Comparison of ENCODE assay signal across 23 cellular contexts in genomic region chr2:181334158-181334826, GRCh38.
DNase-seq lines count a peak whose midpoint lies in the region; ATAC-seq, FAIRE-seq and TF ChIP-seq lines count a peak whose summit lies in the region.
"Had no signal": no experiment of that assay in that cellular context is flagged by ENCODE, and none has a peak within 500 bp of the region (broad histone marks: within the 10 kb centered on the region; RNA-seq: fewer than 3 reads in every experiment).

No MANE protein-coding gene starts in this region.

- no peak overlapping the region for H3K27ac Mint-ChIP-seq in activated CD4-positive, alpha-beta T cell treated with anti-CD3 and anti-CD28 coated beads for 36 hours
- H3K27ac Mint-ChIP-seq: activated naive CD8-positive, alpha-beta T cell had no signal

- SMC1A ChIA-PET in GM12878 (lab: Charles Lee; ENCODE audit: uncharacterized antibody, unreplicated experiment), result interaction anchor here (0.9 to 2.7 kb wide), 7 partner anchors 10 to 41 kb away, joined by 3 to 18 read pairs (median 5); no protein-coding TSS in a partner anchor

- no peaks in the 10 kb centered on the region for H3K36me3 ChIP-seq in GM12878 (ENCODE audit: control insufficient read depth in 2 of 2, insufficient read depth in 2 of 2, low read length in 1 of 2)
- H3K36me3 ChIP-seq: BLaER1 treated with 17β-estradiol and CSF1 and Interleukin-3, amounts not matched to agents 10 nM and 100 nM; right lobe of liver; WERI-Rb-1 had no signal

- POLR2A ChIA-PET in activated CD4-positive, alpha-beta T cell treated with anti-CD3 and anti-CD28 coated beads for 36 hours (lab: Charles Lee), result no interaction called here
- POLR2A ChIA-PET in GM12878 (lab: Charles Lee), result no interaction called here

- peaks cover 11% of the 10 kb centered on the region for H3K4me1 Mint-ChIP-seq in activated CD4-positive, alpha-beta T cell treated with anti-CD3 and anti-CD28 coated beads for 36 hours

- H3K36me3 Mint-ChIP-seq in activated CD4-positive, alpha-beta T cell treated with anti-CD3 and anti-CD28 coated beads for 36 hours (ENCODE audit: low read depth), result no peaks in the 10 kb centered on the region

- no peak overlapping the region for H3K9ac ChIP-seq in GM12878 (ENCODE audit: control insufficient read depth, insufficient read depth, low read length)
- H3K9ac ChIP-seq: BLaER1 treated with 17β-estradiol and CSF1 and Interleukin-3, amounts not matched to agents 10 nM and 100 nM had no signal

- H3K79me2 ChIP-seq in GM12878 (ENCODE audit: control insufficient read depth, insufficient read depth, low read length), result no peaks in the 10 kb centered on the region

- TF ChIP-seq RAD21 in GM12878 (IDR thresholded peaks at IDR 0.05; ENCODE audit: insufficient read depth, low read depth, low read length), result no peak

- ATAC-seq in activated CD4-positive, alpha-beta T cell treated with anti-CD3 and anti-CD28 coated beads for 36 hours, result peak; percentile 81
- peak; percentile 61 for ATAC-seq in GM18870 (IDR thresholded peaks at IDR 0.05; ENCODE audit: unreplicated experiment)
- peak; percentile 64 for ATAC-seq in HG03280 (IDR thresholded peaks at IDR 0.05; ENCODE audit: unreplicated experiment)
- peak; percentile 83 for ATAC-seq in GM12878
- ATAC-seq in sciatic nerve, result no peak
- ATAC-seq: esophagus mucosa, right lobe of liver had no signal

- 33% methylated on average over 4 of the region's 4 CpGs for WGBS in GM12878 (ENCODE audit: insufficient coverage, insufficient replicate concordance, low lambda C conversion rate, missing lambda C conversion rate)

- no peak for TF ChIP-seq POLR2A in GM12878 (IDR thresholded peaks at IDR 0.05; ENCODE audit: low read depth, low read length)

- TF ChIP-seq CTCF in GM12878 (IDR thresholded peaks at IDR 0.05 in 2 of 3, conservative IDR thresholded peaks at IDR 0.05 in 1 of 3; ENCODE audit: control insufficient read depth in 2 of 3, extremely low read depth in 1 of 3, insufficient read depth in 1 of 3, low read depth in 3 of 3, low read length in 3 of 3), result no peak

- TF ChIP-seq EP300 in GM12878 (IDR thresholded peaks at IDR 0.05; ENCODE audit: borderline replicate concordance in 1 of 2, control insufficient read depth in 1 of 2, low read depth in 2 of 2, low read length in 2 of 2), result no peak

- no peak overlapping the region for H3K27ac ChIP-seq in GM12878 (ENCODE audit: control insufficient read depth, insufficient read depth)
- H3K27ac ChIP-seq: BLaER1 treated with 17β-estradiol and CSF1 and Interleukin-3, amounts not matched to agents 10 nM and 100 nM; HL-60; right lobe of liver; WERI-Rb-1 had no signal

- H3K9me3 Mint-ChIP-seq in activated CD4-positive, alpha-beta T cell treated with anti-CD3 and anti-CD28 coated beads for 36 hours (ENCODE audit: low read depth), result peaks cover 4% of the 10 kb centered on the region

- CTCF ChIA-PET in activated CD4-positive, alpha-beta T cell treated with anti-CD3 and anti-CD28 coated beads for 36 hours (lab: Charles Lee), result no interaction called here
- CTCF ChIA-PET in GM12878 (lab: Yijun Ruan, JAX), result interaction anchor here (1.0 to 1.8 kb wide), 3 partner anchors 15 to 23 kb away, joined by 3 to 6 read pairs (median 5); no protein-coding TSS in a partner anchor

- no peaks in the 10 kb centered on the region for H4K20me1 ChIP-seq in GM12878 (ENCODE audit: control insufficient read depth, insufficient read depth)
- H4K20me1 ChIP-seq: BLaER1 treated with 17β-estradiol and CSF1 and Interleukin-3, amounts not matched to agents 10 nM and 100 nM had no signal

- no peak overlapping the region for H3K4me3 Mint-ChIP-seq in activated CD4-positive, alpha-beta T cell treated with anti-CD3 and anti-CD28 coated beads for 36 hours
- H3K4me3 Mint-ChIP-seq: activated naive CD8-positive, alpha-beta T cell; T-cell had no signal

- in situ Hi-C loops in GM12878 (cut with MboI), result no loop called here

- H3K27me3 ChIP-seq in GM12878 (replicated peaks in 1 of 2; ENCODE audit: control insufficient read depth in 2 of 2, insufficient read depth in 2 of 2, low read length in 1 of 2), result no peaks in the 10 kb centered on the region
- H3K27me3 ChIP-seq: BLaER1 treated with 17β-estradiol and CSF1 and Interleukin-3, amounts not matched to agents 10 nM and 100 nM; right lobe of liver had no signal

- BruUV-seq in GM12878 (replicated peaks; lab: Mats Ljungman, UMichigan), result no TSS peak

- DNase-seq in activated CD4-positive, alpha-beta T cell treated with anti-CD3 and anti-CD28 coated beads for 36 hours, result no peak
- DNase-seq in activated CD4-positive, alpha-beta T cell treated with anti-CD3 and anti-CD28 coated beads for 1 hour, result no peak
- no peak for DNase-seq in GM12878 (ENCODE audit: low read depth, low spot score)
- no peak for DNase-seq in sciatic nerve (ENCODE audit: low spot score)
- no peak for DNase-seq in MV-4-11 (lab: John Stamatoyannopoulos, UW)
- no peak for DNase-seq in NCI-H1436 (lab: John Stamatoyannopoulos, UW)
- DNase-seq: 8988T, H7, NCI-H1048, NCI-H2081 treated with DMSO at 0.1 percent for 48 hours, NCI-H524 treated with DMSO at 0.1 percent for 48 hours, occipital lobe, right lobe of liver, SHP77, T-cell, WERI-Rb-1 had no signal

- H3K4me3 ChIP-seq in GM12878, result no peak overlapping the region
- H3K4me3 ChIP-seq: BLaER1 treated with 17β-estradiol and CSF1 and Interleukin-3, amounts not matched to agents 10 nM and 100 nM; right lobe of liver had no signal

- H2AFZ ChIP-seq in GM12878 (ENCODE audit: control insufficient read depth, low read depth, low read length), result no peak overlapping the region; the same call in none of the 2 replicates

- H3K9me3 ChIP-seq in GM12878 (replicated peaks; ENCODE audit: control insufficient read depth, insufficient read depth, low read length), result no peaks in the 10 kb centered on the region
- H3K9me3 ChIP-seq: right lobe of liver had no signal

- RAD21 ChIA-PET in GM12878 (lab: Charles Lee; ENCODE audit: unreplicated experiment), result interaction anchor here (1.0 to 1.4 kb wide), 4 partner anchors 15 to 132 kb away, joined by 3 to 5 read pairs (median 4); no protein-coding TSS in a partner anchor

- H3K4me2 ChIP-seq in GM12878 (ENCODE audit: control insufficient read depth, insufficient read depth), result no peak overlapping the region

- no peaks in the 10 kb centered on the region for H3K4me1 ChIP-seq in GM12878 (ENCODE audit: control insufficient read depth, insufficient read depth, low read length)
- H3K4me1 ChIP-seq: right lobe of liver had no signal

- intact Hi-C loops in activated CD4-positive, alpha-beta T cell treated with anti-CD3 and anti-CD28 coated beads for 36 hours (cut with DNase I, micrococcal nuclease), result no loop called here
- intact Hi-C loops in GM12878 (cut with micrococcal nuclease; ENCODE audit: unreplicated experiment), result no loop called here
- intact Hi-C loops in sciatic nerve (cut with DNase I), result no loop called here

- H3K27me3 Mint-ChIP-seq in activated CD4-positive, alpha-beta T cell treated with anti-CD3 and anti-CD28 coated beads for 36 hours, result no peaks in the 10 kb centered on the region
- H3K27me3 Mint-ChIP-seq: activated naive CD8-positive, alpha-beta T cell; IgD-negative memory B cell; T-cell had no signal

- FAIRE-seq in GM12878 (lab: Jason Lieb, UNC), result no peak

TF ChIP-seq in GM12878, 131 proteins besides CTCF, POLR2A, EP300 and RAD21:
- TF ChIP-seq YBX1 (IDR thresholded peaks at IDR 0.05) (no peak), JUNB (IDR thresholded peaks at IDR 0.05) (peak; percentile 70), RELB (IDR thresholded peaks at IDR 0.05; ENCODE audit: low read depth) (no peak), DPF2 (IDR thresholded peaks at IDR 0.05) (no peak), SREBF1 (IDR thresholded peaks at IDR 0.05; ENCODE audit: low read length) (no peak), RUNX3 (IDR thresholded peaks at IDR 0.05; ENCODE audit: low read length) (peak; percentile 7; the same call in 1 of the 2 replicates), ATF7 (IDR thresholded peaks at IDR 0.05; ENCODE audit: low read depth) (0 out of 2 replicates have a peak, but pooled peaks have one; percentile 24), CREM (IDR thresholded peaks at IDR 0.05; ENCODE audit: low read depth) (0 out of 2 replicates have a peak, but pooled peaks have one; percentile 21)
TF ChIP-seq in GM12878: peak in this region for 4.
